ENCODE assay signal across 8 cellular contexts in genomic region chr3:27134165-27134796, GRCh38.
A peak's percentile ranks its signal among the peaks of the same experiment; 100 is the strongest.
DNase-seq lines count a peak whose midpoint lies in the region; ATAC-seq lines count a peak whose summit lies in the region.

No MANE protein-coding gene starts in this region.

- H3K4me3 Mint-ChIP-seq in memory B cell, result no peak overlapping the region

- H3K27me3 Mint-ChIP-seq in memory B cell, result peaks cover 2% of the 10 kb centered on the region

- H3K36me3 Mint-ChIP-seq in memory B cell, result no peaks in the 10 kb centered on the region

- ATAC-seq in GM18861 (IDR thresholded peaks at IDR 0.05; ENCODE audit: unreplicated experiment) (peak; percentile 93), HG03045 (IDR thresholded peaks at IDR 0.05; ENCODE audit: unreplicated experiment) (peak; percentile 84), memory B cell (ENCODE audit: low read depth) (peak; percentile 70)

- no peak overlapping the region for H3K27ac Mint-ChIP-seq in memory B cell

- H3K9me3 Mint-ChIP-seq in memory B cell, result no peaks in the 10 kb centered on the region

- no peaks in the 10 kb centered on the region for H3K4me1 Mint-ChIP-seq in memory B cell

- peak; percentile 86 for DNase-seq in AG20443 (ENCODE audit: low spot score)
- peak; percentile 48 for DNase-seq in NCI-H345 (lab: John Stamatoyannopoulos, UW)
- peak; percentile 29 to 39 for DNase-seq in activated CD4-positive, alpha-beta T cell treated with anti-CD3 and anti-CD28 coated beads, Interleukin-2, amount 50 U/mL, for 4 hours
- peak; percentile 19 for DNase-seq in effector CD8-positive, alpha-beta T cell (lab: John Stamatoyannopoulos, UW)
- DNase-seq in memory B cell (ENCODE audit: low spot score in 2 of 2), result peak; percentile 52 to 56
- peak; percentile 25 to 36 for DNase-seq in stimulated activated CD8-positive, alpha-beta memory T cell treated with anti-CD3 and anti-CD28 coated beads, Interleukin-15, amount 100 ng/mL, for 48 hours (ENCODE audit: low read depth in 2 of 2)

Comparison
In these comparisons a context has a peak if more than half of its experiments do, and no peak if none do; other contexts are left out.
1. Peak in every context shown above with its lines: DNase-seq and ATAC-seq.
2. DNase-seq: peak in every context shown above with its lines; median percentile 86 in AG20443; 54 in memory B cell; 48 in NCI-H345; 34 in activated CD4-positive, alpha-beta T cell treated with anti-CD3 and anti-CD28 coated beads, Interleukin-2, amount 50 U/mL, for 4 hours; 30 in stimulated activated CD8-positive, alpha-beta memory T cell treated with anti-CD3 and anti-CD28 coated beads, Interleukin-15, amount 100 ng/mL, for 48 hours; 19 in effector CD8-positive, alpha-beta T cell.